14 cellular contexts compared by ENCODE assay signal in genomic region chr11:65125197-65126056, GRCh38.
"Had no signal": no experiment of that assay in that cellular context is flagged by ENCODE, and none has a peak within 500 bp of the region (broad histone marks: within the 10 kb centered on the region; RNA-seq: fewer than 3 reads in every experiment).

No MANE protein-coding gene starts in this region.

- H3K9me3 ChIP-seq: right lobe of liver, spleen, thoracic aorta had no signal

- ATAC-seq: foreskin keratinocyte, right lobe of liver, T-helper 17 cell had no signal

- H3K27ac ChIP-seq: brain microvascular endothelial cell, foreskin keratinocyte, right lobe of liver, spleen, thoracic aorta had no signal

- H3K4me3 ChIP-seq: right lobe of liver, spleen, thoracic aorta had no signal

- DNase-seq: activated B cell treated with CpG ODN at 0.5 μM for 24 hours; activated CD4-positive, alpha-beta T cell treated with anti-CD3 and anti-CD28 coated beads, Interleukin-2, amount 50 U/mL, for 1 hour; activated effector memory CD4-positive, alpha-beta T cell treated with anti-CD3 and anti-CD28 coated beads, Interleukin-2, amount 50 U/mL, for 16 hours; activated T-cell treated with anti-CD3 and anti-CD28 coated beads, Interleukin-2, amount 50 U/mL, for 1 hour; brain microvascular endothelial cell; effector CD8-positive, alpha-beta T cell; foreskin keratinocyte; glutamatergic neuron; hypothalamus; kidney glomerular epithelial cell; spleen; T-helper 17 cell had no signal

- H3K27me3 ChIP-seq: brain microvascular endothelial cell, foreskin keratinocyte, right lobe of liver, spleen had no signal
